In the genomic region with DNA sequence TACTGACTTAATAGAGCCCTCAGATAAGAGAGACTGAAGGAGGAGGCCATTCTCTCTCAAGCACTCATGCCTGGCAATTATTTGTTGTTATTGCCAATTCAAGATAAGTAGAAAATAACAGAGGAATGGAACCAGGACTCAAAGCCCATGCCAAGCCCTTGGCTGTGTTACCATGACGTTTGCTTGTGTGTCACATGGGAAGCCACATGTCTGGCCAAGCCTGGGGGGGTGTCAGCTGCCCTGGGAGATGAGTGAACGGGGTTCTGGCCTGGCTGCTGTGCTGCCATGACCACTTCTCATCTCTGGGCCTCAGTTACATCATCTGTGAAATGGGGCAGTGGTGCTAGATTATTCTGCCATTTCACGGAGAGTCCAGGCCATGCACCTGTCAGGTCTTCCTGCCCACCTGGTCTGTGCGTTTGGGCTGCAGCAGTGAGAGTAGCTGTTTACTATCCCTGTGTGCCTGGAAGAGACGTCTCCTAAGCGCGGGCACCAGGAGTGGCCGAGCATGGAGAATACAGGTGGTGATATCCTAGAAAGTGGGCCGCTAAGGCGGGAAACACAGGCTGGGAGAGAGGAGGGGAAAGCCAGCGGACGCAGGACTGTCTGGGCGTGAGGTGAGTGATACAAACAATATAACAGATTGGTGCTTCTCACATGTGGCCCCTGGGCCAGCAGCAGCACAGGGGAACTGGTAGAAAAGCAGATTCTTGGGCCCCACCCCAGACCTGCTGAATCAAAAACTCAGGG, we compare ENCODE assay signal across 24 cellular contexts.
DNase-seq lines count a peak whose midpoint lies in the region; ATAC-seq and TF ChIP-seq lines count a peak whose summit lies in the region.
"Had no signal": no experiment of that assay in that cellular context is flagged by ENCODE, and none has a peak within 500 bp of the region (broad histone marks: within the 10 kb centered on the region; RNA-seq: fewer than 3 reads in every experiment).

No MANE protein-coding gene starts in this region.

- no peaks in the 10 kb centered on the region for H3F3A ChIP-seq in neural cell (ENCODE audit: insufficient read depth, low read length, poor library complexity, severe bottlenecking)

- H3K79me2 ChIP-seq in neural cell (replicated peaks; ENCODE audit: insufficient read depth, low read length) = no peaks in the 10 kb centered on the region
- H3K79me2 ChIP-seq: hepatocyte had no signal

- H3K4me1 Mint-ChIP-seq in T-cell = peaks cover 62 to 70% (median 64%) of the 10 kb centered on the region in 3 donors
- H3K4me1 Mint-ChIP-seq in stimulated activated memory B cell treated with anti-CD40 and anti-IgM and Interleukin-4, amounts not matched to agents 10 μg/mL and 1 μg/mL and 100 μg/mL, for 72 hours = no peaks in the 10 kb centered on the region
- H3K4me1 Mint-ChIP-seq in activated T-helper 17 cell treated with anti-CD3 and anti-CD28 coated beads, Interleukin-2, amount 50 U/mL, for 72 hours = no peaks in the 10 kb centered on the region
- H3K4me1 Mint-ChIP-seq: activated CD4-positive, alpha-beta memory T cell treated with anti-CD3 and anti-CD28 coated beads, Interleukin-2, amount 10 ng/mL, durations not matched to agents 7 days and 5 days had no signal

- H3K9me2 ChIP-seq in neural cell (ENCODE audit: insufficient read depth, low read length) = no peaks in the 10 kb centered on the region

- CTCF ChIA-PET in T-cell (lab: Charles Lee) = interaction anchor here in 1 of 2 donors (0.5 kb wide), 1 partner anchor 401 kb away, joined by 3 read pairs; no protein-coding TSS in a partner anchor

- no peak for TF ChIP-seq EP300 in neural cell (conservative IDR thresholded peaks at IDR 0.05; ENCODE audit: poor library complexity, severe bottlenecking)

- no peak overlapping the region for H3K4me3 Mint-ChIP-seq in T-cell
- no peak overlapping the region for H3K4me3 Mint-ChIP-seq in stimulated activated memory B cell treated with anti-CD40 and anti-IgM and Interleukin-4, amounts not matched to agents 10 μg/mL and 1 μg/mL and 100 μg/mL, for 72 hours
- H3K4me3 Mint-ChIP-seq in activated T-helper 17 cell treated with anti-CD3 and anti-CD28 coated beads, Interleukin-2, amount 50 U/mL, for 72 hours = no peak overlapping the region
- H3K4me3 Mint-ChIP-seq: activated CD4-positive, alpha-beta memory T cell treated with anti-CD3 and anti-CD28 coated beads, Interleukin-2, amount 10 ng/mL, durations not matched to agents 7 days and 5 days; CD4-positive, alpha-beta memory T cell had no signal

- H3K36me3 ChIP-seq in neural cell (ENCODE audit: insufficient read depth, low read length) = no peaks in the 10 kb centered on the region
- H3K36me3 ChIP-seq: prostate gland, stomach, transverse colon had no signal

- H4K20me1 ChIP-seq in neural cell (ENCODE audit: insufficient read depth) = no peaks in the 10 kb centered on the region

- DNase-seq in NCI-H2227 (lab: John Stamatoyannopoulos, UW; ENCODE audit: unreplicated experiment) (peak; percentile 57), NCI-H2227 treated with DMSO at 0.1 percent for 48 hours (lab: John Stamatoyannopoulos, UW) (no peak), T-cell (no peak), fibroblast of gingiva (ENCODE audit: low read depth) (peak; percentile 22)
- DNase-seq in stimulated activated CD4-positive, alpha-beta T cell treated with anti-CD3 and anti-CD28 coated beads, Interleukin-4, amount 100 ng/mL, for 24 hours = no peak
- DNase-seq: activated CD4-positive, alpha-beta memory T cell treated with anti-CD3 and anti-CD28 coated beads, Interleukin-2, amount 10 ng/mL, durations not matched to agents 7 days and 5 days; activated CD4-positive, CD25-positive, alpha-beta regulatory T cell treated with anti-CD3 and anti-CD28 coated beads, Interleukin-2, amount 50 U/mL, for 72 hours; activated CD8-positive, alpha-beta memory T cell treated with anti-CD3 and anti-CD28 coated beads, Interleukin-2, amount 50 U/mL, for 48 hours; CD4-positive, alpha-beta memory T cell; effector CD8-positive, alpha-beta T cell; GOT3; KBM-7; left colon; mesendoderm; NCI-H2029; NCI-H748 treated with DMSO at 0.1 percent for 48 hours; stimulated activated CD8-positive, alpha-beta memory T cell treated with anti-CD3 and anti-CD28 coated beads, Interleukin-4, amount 100 ng/mL, for 48 hours; stomach; transverse colon had no signal

- no peaks in the 10 kb centered on the region for H3K9me3 Mint-ChIP-seq in T-cell
- H3K9me3 Mint-ChIP-seq in stimulated activated memory B cell treated with anti-CD40 and anti-IgM and Interleukin-4, amounts not matched to agents 10 μg/mL and 1 μg/mL and 100 μg/mL, for 72 hours = no peaks in the 10 kb centered on the region
- H3K9me3 Mint-ChIP-seq in activated T-helper 17 cell treated with anti-CD3 and anti-CD28 coated beads, Interleukin-2, amount 50 U/mL, for 72 hours = no peaks in the 10 kb centered on the region
- H3K9me3 Mint-ChIP-seq: activated CD4-positive, alpha-beta memory T cell treated with anti-CD3 and anti-CD28 coated beads, Interleukin-2, amount 10 ng/mL, durations not matched to agents 7 days and 5 days; CD4-positive, alpha-beta memory T cell had no signal

- H3K27ac Mint-ChIP-seq in T-cell = peak overlapping the region; percentile 52 to 64
- no peak overlapping the region for H3K27ac Mint-ChIP-seq in stimulated activated memory B cell treated with anti-CD40 and anti-IgM and Interleukin-4, amounts not matched to agents 10 μg/mL and 1 μg/mL and 100 μg/mL, for 72 hours
- no peak overlapping the region for H3K27ac Mint-ChIP-seq in activated T-helper 17 cell treated with anti-CD3 and anti-CD28 coated beads, Interleukin-2, amount 50 U/mL, for 72 hours
- H3K27ac Mint-ChIP-seq: activated CD4-positive, alpha-beta memory T cell treated with anti-CD3 and anti-CD28 coated beads, Interleukin-2, amount 10 ng/mL, durations not matched to agents 7 days and 5 days had no signal

- H3K9me3 ChIP-seq in neural cell (ENCODE audit: low read length) = no peaks in the 10 kb centered on the region
- H3K9me3 ChIP-seq: prostate gland, stomach, transverse colon had no signal

- no peak for TF ChIP-seq CTCF in neural cell (IDR thresholded peaks at IDR 0.05; ENCODE audit: poor library complexity, severe bottlenecking)

- ATAC-seq in T-cell (replicated peaks in 1 of 4) = no peak
- ATAC-seq in stimulated activated memory B cell treated with anti-CD40 and anti-IgM and Interleukin-4, amounts not matched to agents 10 μg/mL and 1 μg/mL and 100 μg/mL, for 72 hours = no peak
- no peak for ATAC-seq in activated T-helper 17 cell treated with anti-CD3 and anti-CD28 coated beads, Interleukin-2, amount 50 U/mL, for 72 hours (replicated peaks)
- ATAC-seq: left colon had no signal

- no peak for TF ChIP-seq RAD21 in neural cell (conservative IDR thresholded peaks at IDR 0.05)

- H3K4me3 ChIP-seq in neural cell (ENCODE audit: low read length) = no peak overlapping the region
- H3K4me3 ChIP-seq: hepatocyte, prostate gland, stomach, transverse colon had no signal

- no peak overlapping the region for H3K27ac ChIP-seq in neural cell (ENCODE audit: low read length)
- H3K27ac ChIP-seq: hepatocyte, prostate gland, stomach, transverse colon had no signal

- peaks cover 9% of the 10 kb centered on the region for H3K36me3 Mint-ChIP-seq in T-cell
- H3K36me3 Mint-ChIP-seq in stimulated activated memory B cell treated with anti-CD40 and anti-IgM and Interleukin-4, amounts not matched to agents 10 μg/mL and 1 μg/mL and 100 μg/mL, for 72 hours = no peaks in the 10 kb centered on the region
- H3K36me3 Mint-ChIP-seq in activated T-helper 17 cell treated with anti-CD3 and anti-CD28 coated beads, Interleukin-2, amount 50 U/mL, for 72 hours (ENCODE audit: low read depth) = no peaks in the 10 kb centered on the region

- no peaks in the 10 kb centered on the region for H3K27me3 ChIP-seq in neural cell (ENCODE audit: insufficient read depth, low read depth, low read length)
- H3K27me3 ChIP-seq: hepatocyte, stomach, transverse colon had no signal

- no peak overlapping the region for H3K9ac ChIP-seq in neural cell (ENCODE audit: low read length)

- H2AFZ ChIP-seq in neural cell (ENCODE audit: low read depth, low read length) = no peak overlapping the region
- H2AFZ ChIP-seq: hepatocyte had no signal

- H3K4me2 ChIP-seq in neural cell (ENCODE audit: low read length) = no peak overlapping the region
- H3K4me2 ChIP-seq: hepatocyte had no signal

- POLR2A ChIA-PET in T-cell (lab: Charles Lee) = no interaction called here

- H3K27me3 Mint-ChIP-seq in T-cell = no peaks in the 10 kb centered on the region
- H3K27me3 Mint-ChIP-seq in stimulated activated memory B cell treated with anti-CD40 and anti-IgM and Interleukin-4, amounts not matched to agents 10 μg/mL and 1 μg/mL and 100 μg/mL, for 72 hours = peaks cover 43% of the 10 kb centered on the region
- no peaks in the 10 kb centered on the region for H3K27me3 Mint-ChIP-seq in activated T-helper 17 cell treated with anti-CD3 and anti-CD28 coated beads, Interleukin-2, amount 50 U/mL, for 72 hours
- H3K27me3 Mint-ChIP-seq: CD4-positive, alpha-beta memory T cell had no signal

TF ChIP-seq in neural cell, 6 proteins besides CTCF, POLR2A, EP300 and RAD21:
- TF ChIP-seq SMC3 (conservative IDR thresholded peaks at IDR 0.05; ENCODE audit: poor library complexity) (no peak), POLR2AphosphoS5 (IDR thresholded peaks at IDR 0.05) (peak; percentile 17)

Comparison
In these comparisons a context has a peak if more than half of its experiments do, and no peak if none do; other contexts are left out.
1. DNase-seq: peak in NCI-H2227 (single experiment) and fibroblast of gingiva (single experiment); none in NCI-H2227 treated with DMSO at 0.1 percent for 48 hours (single experiment), T-cell (0 of 34) and stimulated activated CD4-positive, alpha-beta T cell treated with anti-CD3 and anti-CD28 coated beads, Interleukin-4, amount 100 ng/mL, for 24 hours (single experiment).
2. H3K27ac Mint-ChIP-seq: peak in T-cell (2 of 2); none in stimulated activated memory B cell treated with anti-CD40 and anti-IgM and Interleukin-4, amounts not matched to agents 10 μg/mL and 1 μg/mL and 100 μg/mL, for 72 hours (single experiment) and activated T-helper 17 cell treated with anti-CD3 and anti-CD28 coated beads, Interleukin-2, amount 50 U/mL, for 72 hours (single experiment).